ENCODE assay signal across 10 cellular contexts in the genomic region with DNA sequence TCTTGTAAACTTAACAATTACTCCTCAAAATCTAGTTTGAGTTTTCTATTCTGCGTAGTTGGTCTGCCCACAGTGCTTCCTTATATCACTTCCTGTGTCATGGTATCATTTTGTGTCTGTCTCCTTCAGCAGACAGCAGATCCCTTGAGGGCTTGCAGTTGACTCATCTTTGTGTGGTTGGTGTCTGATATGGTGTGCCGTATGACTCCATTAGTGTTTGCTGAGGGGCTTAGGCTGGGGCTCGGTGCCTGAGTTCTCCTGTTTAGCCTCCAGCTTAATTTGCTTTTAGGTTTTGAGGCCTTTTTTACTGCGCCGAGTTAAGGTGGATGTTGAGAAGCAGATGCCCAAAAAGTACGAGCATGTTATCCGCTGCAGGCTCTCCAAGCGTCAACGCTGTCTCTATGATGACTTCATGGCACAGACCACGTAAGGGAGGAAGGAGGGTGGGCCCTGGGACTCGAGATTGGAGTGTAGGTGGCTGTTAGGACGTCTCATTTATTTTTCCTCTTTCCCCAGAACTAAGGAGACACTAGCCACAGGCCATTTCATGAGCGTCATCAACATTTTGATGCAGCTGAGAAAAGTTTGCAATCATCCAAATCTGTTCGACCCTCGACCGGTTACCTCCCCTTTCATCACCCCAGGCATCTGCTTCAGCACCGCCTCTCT. TPM values are rescaled to one million over a fixed set of nuclear protein-coding genes. Genes with fewer than 3 reads are reported as not detected.
DNase-seq lines count a peak whose midpoint lies in the region; ATAC-seq, FAIRE-seq and TF ChIP-seq lines count a peak whose summit lies in the region.
"Had no signal": no experiment of that assay in that cellular context is flagged by ENCODE, and none has a peak within 500 bp of the region (broad histone marks: within the 10 kb centered on the region; RNA-seq: fewer than 3 reads in every experiment).

No MANE protein-coding gene starts in this region.

- peak; percentile 66 for ATAC-seq in foreskin keratinocyte
- ATAC-seq in GM21390 (IDR thresholded peaks at IDR 0.05; ENCODE audit: unreplicated experiment) = no peak

- no peaks in the 10 kb centered on the region for H3K4me1 ChIP-seq in foreskin keratinocyte

- peaks cover 0 to 3% (median 0%) of the 10 kb centered on the region in 3 donors for H3K9me3 Mint-ChIP-seq in IgD-negative memory B cell
- no peaks in the 10 kb centered on the region for H3K9me3 Mint-ChIP-seq in activated CD4-positive, alpha-beta memory T cell treated with anti-CD3 and anti-CD28 coated beads for 36 hours

- no peak overlapping the region for H3K4me3 ChIP-seq in dorsolateral prefrontal cortex

- H3K4me1 Mint-ChIP-seq in IgD-negative memory B cell = peaks cover 11 to 17% (median 15%) of the 10 kb centered on the region in 3 donors
- H3K4me1 Mint-ChIP-seq in activated CD4-positive, alpha-beta memory T cell treated with anti-CD3 and anti-CD28 coated beads for 36 hours (ENCODE audit: low read depth) = peaks cover 37% of the 10 kb centered on the region

- no peak for TF ChIP-seq POLR2A in H54 (IDR thresholded peaks at IDR 0.05; ENCODE audit: low read depth, low read length)

- no peaks in the 10 kb centered on the region for H3K27me3 Mint-ChIP-seq in IgD-negative memory B cell
- H3K27me3 Mint-ChIP-seq in activated CD4-positive, alpha-beta memory T cell treated with anti-CD3 and anti-CD28 coated beads for 36 hours = no peaks in the 10 kb centered on the region

- intact Hi-C loops in activated CD4-positive, alpha-beta memory T cell treated with anti-CD3 and anti-CD28 coated beads for 36 hours (cut with micrococcal nuclease) = loop anchor here (1.0 kb wide), 1 partner anchor 17 kb away; a partner anchor contains a TSS
- intact Hi-C loops in dorsolateral prefrontal cortex (cut with DNase I) = no loop called here

- CTCF ChIA-PET in activated CD4-positive, alpha-beta memory T cell treated with anti-CD3 and anti-CD28 coated beads for 36 hours (lab: Charles Lee) = no interaction called here

- DNase-seq in activated CD4-positive, alpha-beta memory T cell treated with anti-CD3 and anti-CD28 coated beads for 36 hours = peak; percentile 63
- peak; percentile 22 to 65 for DNase-seq in foreskin keratinocyte
- DNase-seq in stimulated activated CD8-positive, alpha-beta memory T cell treated with anti-CD3 and anti-CD28 coated beads, Interleukin-4, amount 100 ng/mL, for 48 hours = peak; percentile 63
- no peak for DNase-seq in H54 (ENCODE audit: insufficient read length, low spot score)
- no peak for DNase-seq in NCI-H1436 (lab: John Stamatoyannopoulos, UW)
- no peak for DNase-seq in dorsolateral prefrontal cortex
- DNase-seq: NCI-H446 treated with DMSO at 0.1 percent for 48 hours had no signal

- H3K4me3 Mint-ChIP-seq in IgD-negative memory B cell = peak overlapping the region; percentile 57 to 80 (median 63)
- H3K4me3 Mint-ChIP-seq in activated CD4-positive, alpha-beta memory T cell treated with anti-CD3 and anti-CD28 coated beads for 36 hours = peak overlapping the region; percentile 42

- peaks cover 13% of the 10 kb centered on the region for H3K36me3 Mint-ChIP-seq in IgD-negative memory B cell
- peaks cover 65% of the 10 kb centered on the region for H3K36me3 Mint-ChIP-seq in activated CD4-positive, alpha-beta memory T cell treated with anti-CD3 and anti-CD28 coated beads for 36 hours

- no peaks in the 10 kb centered on the region for H3K27me3 ChIP-seq in foreskin keratinocyte
- H3K27me3 ChIP-seq in dorsolateral prefrontal cortex = no peaks in the 10 kb centered on the region

- H3K27ac ChIP-seq in foreskin keratinocyte = no peak overlapping the region
- H3K27ac ChIP-seq in dorsolateral prefrontal cortex = peak overlapping the region in 15 of 59 donors; percentile 7 to 90 (median 27)

- POLR2A ChIA-PET in activated CD4-positive, alpha-beta memory T cell treated with anti-CD3 and anti-CD28 coated beads for 36 hours (lab: Charles Lee) = no interaction called here

- TF ChIP-seq CTCF in foreskin keratinocyte (conservative IDR thresholded peaks at IDR 0.05) = no peak
- no peak for TF ChIP-seq CTCF in dorsolateral prefrontal cortex (IDR thresholded peaks at IDR 0.05 in 54 of 56, conservative IDR thresholded peaks at IDR 0.05 in 2 of 56; ENCODE audit: low read depth in 1 of 56, partially characterized antibody in 56 of 56)

- FAIRE-seq in H54 (lab: Jason Lieb, UNC) = no peak
- FAIRE-seq: colon had no signal

- peak overlapping the region; percentile 80 to 95 (median 93) for H3K27ac Mint-ChIP-seq in IgD-negative memory B cell
- peak overlapping the region; percentile 97 for H3K27ac Mint-ChIP-seq in activated CD4-positive, alpha-beta memory T cell treated with anti-CD3 and anti-CD28 coated beads for 36 hours

RNA-seq across cellular contexts. Expression of a gene that starts 16.9 kb away (rescaled TPM):
- polyA plus RNA-seq in IgD-negative memory B cell (32.6 TPM), foreskin keratinocyte (0.60 and 0.96 TPM in 2 replicates)
- total RNA-seq in activated CD4-positive, alpha-beta memory T cell treated with anti-CD3 and anti-CD28 coated beads for 36 hours = 10 to 100 TPM; 48.4 to 54.0 TPM
- total RNA-seq in foreskin keratinocyte (16.0 TPM in 2 replicates), dorsolateral prefrontal cortex (10 to 100 TPM; 46.5 to 90.4 (median 65.6) TPM)

RNA-seq across cellular contexts. Expression of a gene that starts 32.3 kb away (rescaled TPM):
- polyA plus RNA-seq in IgD-negative memory B cell = 36.7 TPM
- 10 to 100 TPM; 24.1 to 27.9 TPM for total RNA-seq in activated CD4-positive, alpha-beta memory T cell treated with anti-CD3 and anti-CD28 coated beads for 36 hours
- 18.5 and 22.1 TPM in 2 replicates for total RNA-seq in foreskin keratinocyte
- polyA plus RNA-seq in foreskin keratinocyte = 23.7 and 26.5 TPM in 2 replicates
- total RNA-seq in dorsolateral prefrontal cortex = 10 to 100 TPM; 25.1 to 55.2 (median 38.8) TPM

RNA-seq across cellular contexts. Expression of a gene that starts 46.0 kb away (rescaled TPM):
- polyA plus RNA-seq in IgD-negative memory B cell (0.63 TPM), foreskin keratinocyte (9.2 and 9.6 TPM in 2 replicates)
- total RNA-seq in activated CD4-positive, alpha-beta memory T cell treated with anti-CD3 and anti-CD28 coated beads for 36 hours = 1 to 10 TPM; 3.8 to 4.9 TPM
- total RNA-seq in foreskin keratinocyte (4.8 and 7.8 TPM in 2 replicates), dorsolateral prefrontal cortex (10 to 100 TPM in 93 of 120 experiments, 1 to 10 TPM in 27; 3.6 to 27.3 (median 12.7) TPM)

RNA-seq across cellular contexts. Expression of a gene that starts 46.2 kb away (rescaled TPM):
- polyA plus RNA-seq in IgD-negative memory B cell (56.0 TPM), foreskin keratinocyte (56.3 and 59.7 TPM in 2 replicates)
- 10 to 100 TPM; 70.9 to 72.8 TPM for total RNA-seq in activated CD4-positive, alpha-beta memory T cell treated with anti-CD3 and anti-CD28 coated beads for 36 hours
- total RNA-seq in foreskin keratinocyte (76.4 and 77.0 TPM in 2 replicates), dorsolateral prefrontal cortex (100 to 1,000 TPM in 39 of 120 experiments, 10 to 100 TPM in 81; 72.0 to 128 (median 95.4) TPM)

RNA-seq across cellular contexts. Expression of a gene that starts 57.7 kb away (rescaled TPM):
- polyA plus RNA-seq in IgD-negative memory B cell (7.1 TPM), foreskin keratinocyte (30.9 and 31.2 TPM in 2 replicates)
- total RNA-seq in activated CD4-positive, alpha-beta memory T cell treated with anti-CD3 and anti-CD28 coated beads for 36 hours = 10 to 100 TPM; 91.8 to 95.6 TPM
- total RNA-seq in foreskin keratinocyte (23.0 and 25.2 TPM in 2 replicates), dorsolateral prefrontal cortex (10 to 100 TPM; 39.8 to 86.3 (median 56.3) TPM)

Comparison
In these comparisons a context has a peak if more than half of its experiments do, and no peak if none do; other contexts are left out.
1. DNase-seq: peak in activated CD4-positive, alpha-beta memory T cell treated with anti-CD3 and anti-CD28 coated beads for 36 hours (single experiment), foreskin keratinocyte (2 of 2) and stimulated activated CD8-positive, alpha-beta memory T cell treated with anti-CD3 and anti-CD28 coated beads, Interleukin-4, amount 100 ng/mL, for 48 hours (single experiment); none in H54 (single experiment), NCI-H1436 (single experiment) and dorsolateral prefrontal cortex (0 of 10).